Comparison of ENCODE assay signal across 26 cellular contexts in the genomic region with DNA sequence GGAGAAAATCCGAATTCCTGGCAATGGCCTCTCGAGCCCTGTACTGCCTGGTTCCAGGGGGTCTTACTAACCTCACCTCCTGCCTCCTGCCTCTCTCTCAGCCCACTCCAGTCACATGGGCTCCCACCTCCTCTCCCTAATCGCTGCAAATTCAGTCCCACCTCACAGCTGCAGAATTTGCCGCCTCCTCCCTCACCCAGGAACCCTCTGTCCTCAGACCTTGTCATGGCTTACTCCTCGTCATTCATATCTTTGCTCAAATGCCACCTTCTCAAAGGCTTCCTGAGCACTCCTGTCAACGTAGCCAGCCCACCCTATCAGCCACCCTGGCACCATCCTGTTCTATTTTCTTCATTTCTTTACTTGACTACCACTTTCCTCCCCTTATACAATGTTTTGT.
DNase-seq lines count a peak whose midpoint lies in the region; FAIRE-seq and TF ChIP-seq lines count a peak whose summit lies in the region.
"Had no signal": no experiment of that assay in that cellular context is flagged by ENCODE, and none has a peak within 500 bp of the region (broad histone marks: within the 10 kb centered on the region; RNA-seq: fewer than 3 reads in every experiment).

No MANE protein-coding gene starts in this region.

- no peak overlapping the region for H3K23ac ChIP-seq in H9 (ENCODE audit: insufficient read length, low read depth, low read length)

- H4K20me1 ChIP-seq in H9 (ENCODE audit: control insufficient read depth, insufficient read depth, insufficient read length), result no peaks in the 10 kb centered on the region
- H4K20me1 ChIP-seq: BLaER1 treated with 17β-estradiol and CSF1 and Interleukin-3, amounts not matched to agents 10 nM and 100 nM had no signal

- no peak for TF ChIP-seq CTCF in coronary artery (IDR thresholded peaks at IDR 0.05)
- TF ChIP-seq CTCF in H9 (conservative IDR thresholded peaks at IDR 0.05), result no peak

- H3K9ac ChIP-seq in H9 (ENCODE audit: extremely low read depth, insufficient read length, low read length), result no peak overlapping the region
- H3K9ac ChIP-seq: BLaER1 treated with 17β-estradiol and CSF1 and Interleukin-3, amounts not matched to agents 10 nM and 100 nM had no signal

- H4K5ac ChIP-seq in H9 (ENCODE audit: insufficient read length, low read depth, low read length), result no peak overlapping the region

- no peaks in the 10 kb centered on the region for H3K79me2 ChIP-seq in H9 (ENCODE audit: insufficient read depth, low read length)

- H2BK20ac ChIP-seq in H9 (ENCODE audit: low read depth, low read length, poor library complexity, severe bottlenecking), result no peak overlapping the region

- peaks cover 0 to 6% of the 10 kb centered on the region in 2 donors for H3K27me3 ChIP-seq in small intestine (ENCODE audit: control insufficient read depth in 2 of 2, insufficient read depth in 2 of 2, low read length in 2 of 2)
- no peaks in the 10 kb centered on the region for H3K27me3 ChIP-seq in H9 (ENCODE audit: insufficient read depth, low read length)

- no peaks in the 10 kb centered on the region for H3K79me1 ChIP-seq in H9 (ENCODE audit: insufficient read depth, low read depth, low read length, poor library complexity, severe bottlenecking)

- no peak overlapping the region for H3K4me3 Mint-ChIP-seq in activated naive CD8-positive, alpha-beta T cell
- H3K4me3 Mint-ChIP-seq in activated naive CD8-positive, alpha-beta T cell treated with anti-CD3 and anti-CD28 coated beads for 36 hours, result no peak overlapping the region
- H3K4me3 Mint-ChIP-seq in H9, result no peak overlapping the region
- H3K4me3 Mint-ChIP-seq: CD14-positive monocyte; CD4-positive, alpha-beta T cell; CD8-positive, alpha-beta memory T cell had no signal

- no peak overlapping the region for H3K56ac ChIP-seq in H9 (ENCODE audit: insufficient read length, low read depth, low read length)

- no peak overlapping the region for H3K27ac ChIP-seq in coronary artery
- no peak overlapping the region for H3K27ac ChIP-seq in small intestine (ENCODE audit: low read depth in 1 of 2, low read length in 1 of 2)
- H3K27ac ChIP-seq in H9 (ENCODE audit: insufficient read length, low read depth, low read length), result no peak overlapping the region
- H3K27ac ChIP-seq: A549; BLaER1 treated with 17β-estradiol and CSF1 and Interleukin-3, amounts not matched to agents 10 nM and 100 nM had no signal

- no peak overlapping the region for H2BK120ac ChIP-seq in H9 (ENCODE audit: low read depth, low read length, poor library complexity, severe bottlenecking)

- no peak overlapping the region for H3K4ac ChIP-seq in H9 (ENCODE audit: low read depth, low read length)

- H3K14ac ChIP-seq in H9 (ENCODE audit: insufficient read depth, low read length), result no peak overlapping the region

- H3K18ac ChIP-seq in H9 (ENCODE audit: insufficient read length, low read depth, low read length), result no peak overlapping the region

- H3K4me1 ChIP-seq in small intestine (ENCODE audit: control insufficient read depth in 2 of 2, insufficient read depth in 1 of 2, low read depth in 1 of 2, low read length in 1 of 2) (no peaks in the 10 kb centered on the region), H9 (ENCODE audit: insufficient read depth, low read length) (no peaks in the 10 kb centered on the region; the same call in 1 of the 2 replicates)
- H3K4me1 ChIP-seq: BE2C had no signal

- H4K8ac ChIP-seq in H9 (replicated peaks; ENCODE audit: insufficient read length, low read depth, low read length), result no peak overlapping the region

- H3K27me3 Mint-ChIP-seq in activated naive CD8-positive, alpha-beta T cell, result peaks cover 15% of the 10 kb centered on the region
- peaks cover 8% of the 10 kb centered on the region for H3K27me3 Mint-ChIP-seq in activated naive CD8-positive, alpha-beta T cell treated with anti-CD3 and anti-CD28 coated beads for 36 hours
- H3K27me3 Mint-ChIP-seq in H9 (ENCODE audit: low read depth), result peaks cover 3% of the 10 kb centered on the region

- H3K4me1 Mint-ChIP-seq in activated naive CD8-positive, alpha-beta T cell (ENCODE audit: low read depth), result no peaks in the 10 kb centered on the region
- H3K4me1 Mint-ChIP-seq in activated naive CD8-positive, alpha-beta T cell treated with anti-CD3 and anti-CD28 coated beads for 36 hours, result no peaks in the 10 kb centered on the region
- H3K4me1 Mint-ChIP-seq in H9, result peaks cover 5 to 7% of the 10 kb centered on the region in 2 experiments
- H3K4me1 Mint-ChIP-seq: CD14-positive monocyte; CD8-positive, alpha-beta memory T cell had no signal

- no peak overlapping the region for H2BK15ac ChIP-seq in H9 (ENCODE audit: low read depth, low read length)

- peak overlapping the region; percentile 1 for H3K27ac Mint-ChIP-seq in activated naive CD8-positive, alpha-beta T cell
- no peak overlapping the region for H3K27ac Mint-ChIP-seq in activated naive CD8-positive, alpha-beta T cell treated with anti-CD3 and anti-CD28 coated beads for 36 hours
- H3K27ac Mint-ChIP-seq in H9, result no peak overlapping the region
- H3K27ac Mint-ChIP-seq: CD14-positive monocyte; CD4-positive, alpha-beta T cell had no signal

- no peak overlapping the region for H3K4me2 ChIP-seq in H9 (ENCODE audit: insufficient read depth, insufficient read length, low read length)
- H3K4me2 ChIP-seq: A549; BLaER1 treated with 17β-estradiol and CSF1 and Interleukin-3, amounts not matched to agents 10 nM and 100 nM had no signal

- no peak overlapping the region for H2AK5ac ChIP-seq in H9 (ENCODE audit: insufficient read length, low read length)

- no peak overlapping the region for H4K91ac ChIP-seq in H9 (ENCODE audit: insufficient read length, low read depth, low read length)

- no peak for DNase-seq in activated naive CD8-positive, alpha-beta T cell treated with anti-CD3 and anti-CD28 coated beads for 36 hours
- DNase-seq in HTR-8/SVneo (ENCODE audit: insufficient read length, low spot score), result no peak
- peak; percentile 47 for DNase-seq in coronary artery (ENCODE audit: low spot score)
- DNase-seq in putamen (ENCODE audit: low spot score), result peak; percentile 39
- DNase-seq in small intestine, result no peak
- DNase-seq in H9, result no peak
- DNase-seq: 8988T; ACHN; AML-193; BE2C; Calu3; CD4-positive, alpha-beta T cell; CD8-positive, alpha-beta memory T cell; COR-L47; DMS53; DMS79 treated with DMSO at 0.1 percent for 48 hours; GF-D8; GOT3; HCEC 1CT had no signal

- H2AFZ ChIP-seq in H9 (ENCODE audit: low read length), result no peak overlapping the region

- no peak overlapping the region for H2BK12ac ChIP-seq in H9 (ENCODE audit: insufficient read length, low read depth, low read length)

- no peaks in the 10 kb centered on the region for H3K23me2 ChIP-seq in H9 (ENCODE audit: insufficient read length, low read depth, low read length, poor library complexity, severe bottlenecking)

- H3K36me3 ChIP-seq in small intestine (ENCODE audit: control insufficient read depth in 2 of 2, insufficient read depth in 2 of 2, low read length in 2 of 2), result no peaks in the 10 kb centered on the region
- H3K36me3 ChIP-seq: BE2C; BLaER1 treated with 17β-estradiol and CSF1 and Interleukin-3, amounts not matched to agents 10 nM and 100 nM had no signal

- H3K9me3 ChIP-seq in small intestine (ENCODE audit: control insufficient read depth, low read depth) (no peaks in the 10 kb centered on the region), H9 (ENCODE audit: control insufficient read depth, low read depth, low read length) (no peaks in the 10 kb centered on the region)
- H3K9me3 ChIP-seq: A549; BE2C; BLaER1 treated with 17β-estradiol and CSF1 and Interleukin-3, amounts not matched to agents 10 nM and 100 nM had no signal

- peak; percentile 4 for FAIRE-seq in HTR-8/SVneo (lab: Jason Lieb, UNC)
- no peak for FAIRE-seq in small intestine (lab: Jason Lieb, UNC)
- FAIRE-seq: A549, GM12891, GM18507, H54 had no signal

- H3T11ph ChIP-seq in H9 (ENCODE audit: low read length), result no peak overlapping the region

- H3K4me3 ChIP-seq in coronary artery (no peak overlapping the region), small intestine (ENCODE audit: low read depth in 1 of 2, low read length in 2 of 2) (no peak overlapping the region)
- H3K4me3 ChIP-seq: A549; BLaER1 treated with 17β-estradiol and CSF1 and Interleukin-3, amounts not matched to agents 10 nM and 100 nM had no signal

- no peak overlapping the region for H2BK5ac ChIP-seq in H9 (ENCODE audit: insufficient read length, low read length)

- no peaks in the 10 kb centered on the region for H3K9me3 Mint-ChIP-seq in activated naive CD8-positive, alpha-beta T cell (ENCODE audit: low read depth)
- H3K9me3 Mint-ChIP-seq in activated naive CD8-positive, alpha-beta T cell treated with anti-CD3 and anti-CD28 coated beads for 36 hours, result no peaks in the 10 kb centered on the region
- no peaks in the 10 kb centered on the region for H3K9me3 Mint-ChIP-seq in H9
- H3K9me3 Mint-ChIP-seq: CD14-positive monocyte; CD4-positive, alpha-beta T cell; CD8-positive, alpha-beta memory T cell had no signal

- WGBS in small intestine, 3 donors, result 49 to 63% (median 60%) methylated on average over 6 of the region's 6 CpGs
- WGBS in H9 (ENCODE audit: extremely low coverage, insufficient read length, low lambda C conversion rate), result no CpG with 5 or more reads among the region's 6 CpGs

- no peaks in the 10 kb centered on the region for H3K36me3 Mint-ChIP-seq in activated naive CD8-positive, alpha-beta T cell
- no peaks in the 10 kb centered on the region for H3K36me3 Mint-ChIP-seq in activated naive CD8-positive, alpha-beta T cell treated with anti-CD3 and anti-CD28 coated beads for 36 hours
- H3K36me3 Mint-ChIP-seq in H9 (ENCODE audit: insufficient read depth in 1 of 3, low read depth in 3 of 3), result no peaks in the 10 kb centered on the region
- H3K36me3 Mint-ChIP-seq: CD14-positive monocyte; CD8-positive, alpha-beta memory T cell had no signal

Comparison
In these comparisons a context has a peak if more than half of its experiments do, and no peak if none do; other contexts are left out.
1. DNase-seq: peak in coronary artery (single experiment) and putamen (single experiment); none in activated naive CD8-positive, alpha-beta T cell treated with anti-CD3 and anti-CD28 coated beads for 36 hours (single experiment), HTR-8/SVneo (single experiment), small intestine (single experiment) and H9 (single experiment).